8 cellular contexts compared by ENCODE assay signal in the genomic region with DNA sequence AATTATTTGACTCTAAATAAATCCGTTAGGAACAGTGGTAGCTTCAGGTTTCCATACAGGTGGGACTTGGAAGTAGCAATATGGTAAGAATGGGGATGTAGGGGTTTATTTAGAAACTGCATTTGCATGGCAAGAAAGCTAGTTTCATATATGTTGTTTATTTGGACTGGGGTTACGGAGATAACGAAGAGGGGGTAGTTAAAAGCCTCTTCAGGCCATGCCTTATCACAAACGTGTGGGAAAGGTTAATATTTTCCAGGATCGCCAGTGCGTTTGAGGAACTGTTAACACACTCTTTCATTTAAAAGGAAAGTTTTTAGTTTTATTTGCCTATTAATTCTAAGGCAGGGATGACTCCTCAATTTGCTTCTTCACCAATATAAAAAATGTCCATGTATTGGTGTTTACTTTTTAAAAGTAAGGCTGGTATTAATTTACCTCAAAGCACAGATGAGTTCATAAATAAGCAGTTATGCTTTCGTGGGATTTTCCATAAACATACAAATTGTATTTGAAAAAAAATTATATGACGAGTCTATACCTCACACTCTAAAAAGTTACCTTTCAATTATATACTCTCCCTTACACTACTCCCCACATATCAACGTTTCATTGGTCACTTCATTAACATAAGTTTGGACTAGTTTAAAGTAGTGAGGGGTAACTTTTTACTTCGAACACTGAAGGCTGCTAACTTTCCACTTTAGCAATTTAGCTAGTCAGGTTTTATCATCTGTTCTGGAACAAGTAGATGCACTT. TPM values are rescaled to one million over a fixed set of nuclear protein-coding genes. Genes with fewer than 3 reads are reported as not detected.
DNase-seq lines count a peak whose midpoint lies in the region; ATAC-seq and TF ChIP-seq lines count a peak whose summit lies in the region.

No MANE protein-coding gene starts in this region.

- 39 to 41% methylated on average over 10 of the region's 10 CpGs for WGBS in thyroid gland, 2 donors

- peak overlapping the region; percentile 99 for H3K4me3 Mint-ChIP-seq in activated CD4-positive, alpha-beta T cell treated with anti-CD3 and anti-CD28 coated beads, Interleukin-2, amount 10 ng/mL, durations not matched to agents 7 days and 5 days
- H3K4me3 Mint-ChIP-seq in activated naive CD8-positive, alpha-beta T cell treated with anti-CD3 and anti-CD28 coated beads, Interleukin-2, amount 50 U/mL, for 24 hours = peak overlapping the region; percentile 99

- H3K36me3 Mint-ChIP-seq in activated CD4-positive, alpha-beta T cell treated with anti-CD3 and anti-CD28 coated beads, Interleukin-2, amount 10 ng/mL, durations not matched to agents 7 days and 5 days (ENCODE audit: low read depth) = peaks cover 25% of the 10 kb centered on the region
- H3K36me3 Mint-ChIP-seq in activated naive CD8-positive, alpha-beta T cell treated with anti-CD3 and anti-CD28 coated beads, Interleukin-2, amount 50 U/mL, for 24 hours (ENCODE audit: low read depth) = peaks cover 21% of the 10 kb centered on the region

- CTCF ChIA-PET in activated CD4-positive, alpha-beta T cell treated with anti-CD3 and anti-CD28 coated beads, Interleukin-2, amount 10 ng/mL, durations not matched to agents 7 days and 5 days (lab: Charles Lee) = interaction anchor here (0.6 to 4.0 kb wide), 11 partner anchors 12 to 50 kb away, joined by 3 to 36 read pairs (median 6); a partner anchor contains a TSS

- no peaks in the 10 kb centered on the region for H3K27me3 ChIP-seq in thyroid gland

- H3K4me1 Mint-ChIP-seq in activated CD4-positive, alpha-beta T cell treated with anti-CD3 and anti-CD28 coated beads, Interleukin-2, amount 10 ng/mL, durations not matched to agents 7 days and 5 days = peaks cover 39% of the 10 kb centered on the region
- H3K4me1 Mint-ChIP-seq in activated naive CD8-positive, alpha-beta T cell treated with anti-CD3 and anti-CD28 coated beads, Interleukin-2, amount 50 U/mL, for 24 hours = peaks cover 28% of the 10 kb centered on the region

- H3K9me3 ChIP-seq in thyroid gland = no peaks in the 10 kb centered on the region

- no peak for DNase-seq in activated CD4-positive, alpha-beta T cell treated with anti-CD3 and anti-CD28 coated beads, Interleukin-2, amount 10 ng/mL, durations not matched to agents 7 days and 5 days
- DNase-seq in activated CD4-positive, alpha-beta T cell treated with anti-CD3 and anti-CD28 coated beads for 4 hours = no peak
- no peak for DNase-seq in activated naive CD8-positive, alpha-beta T cell treated with anti-CD3 and anti-CD28 coated beads, Interleukin-2, amount 50 U/mL, for 24 hours
- DNase-seq in left colon (no peak), thyroid gland (no peak), SW480 (ENCODE audit: low spot score) (no peak)
- DNase-seq in activated CD4-positive, CD25-positive, alpha-beta regulatory T cell treated with anti-CD3 and anti-CD28 coated beads, Interleukin-2, amount 50 U/mL, for 72 hours = no peak
- DNase-seq in stimulated activated CD4-positive, alpha-beta T cell treated with anti-CD3 and anti-CD28 coated beads, Interleukin-4, amount 100 ng/mL, for 4 hours = no peak

- TF ChIP-seq CTCF in thyroid gland (IDR thresholded peaks at IDR 0.05) = no peak

- H3K4me3 ChIP-seq in thyroid gland (replicated peaks in 1 of 3) = peak overlapping the region; percentile 47 to 83 (median 79)

- no peaks in the 10 kb centered on the region for H3K27me3 Mint-ChIP-seq in activated CD4-positive, alpha-beta T cell treated with anti-CD3 and anti-CD28 coated beads, Interleukin-2, amount 10 ng/mL, durations not matched to agents 7 days and 5 days
- no peaks in the 10 kb centered on the region for H3K27me3 Mint-ChIP-seq in activated naive CD8-positive, alpha-beta T cell treated with anti-CD3 and anti-CD28 coated beads, Interleukin-2, amount 50 U/mL, for 24 hours

- peaks cover 0 to 5% of the 10 kb centered on the region in 2 donors for H3K36me3 ChIP-seq in thyroid gland

- POLR2A ChIA-PET in activated CD4-positive, alpha-beta T cell treated with anti-CD3 and anti-CD28 coated beads, Interleukin-2, amount 10 ng/mL, durations not matched to agents 7 days and 5 days (lab: Charles Lee) = interaction anchor here (0.6 kb wide), 2 partner anchors 17 to 216 kb away, joined by 3 read pairs; no protein-coding TSS in a partner anchor

- H3K4me1 ChIP-seq in thyroid gland = peaks cover 17% of the 10 kb centered on the region in 2 donors

- peak overlapping the region; percentile 99 for H3K27ac Mint-ChIP-seq in activated CD4-positive, alpha-beta T cell treated with anti-CD3 and anti-CD28 coated beads, Interleukin-2, amount 10 ng/mL, durations not matched to agents 7 days and 5 days
- peak overlapping the region; percentile 98 for H3K27ac Mint-ChIP-seq in activated naive CD8-positive, alpha-beta T cell treated with anti-CD3 and anti-CD28 coated beads, Interleukin-2, amount 50 U/mL, for 24 hours

- H3K27ac ChIP-seq in thyroid gland = peak overlapping the region; percentile 80 to 88 (median 84)

- intact Hi-C loops in left colon (cut with DNase I, micrococcal nuclease) (no loop called here), thyroid gland (cut with DNase I) (loop anchor here (5.0 kb wide), 1 partner anchor 209 kb away; a partner anchor contains a TSS)

- no peak for TF ChIP-seq POLR2A in thyroid gland (IDR thresholded peaks at IDR 0.05)

- no peaks in the 10 kb centered on the region for H3K9me3 Mint-ChIP-seq in activated CD4-positive, alpha-beta T cell treated with anti-CD3 and anti-CD28 coated beads, Interleukin-2, amount 10 ng/mL, durations not matched to agents 7 days and 5 days
- no peaks in the 10 kb centered on the region for H3K9me3 Mint-ChIP-seq in activated naive CD8-positive, alpha-beta T cell treated with anti-CD3 and anti-CD28 coated beads, Interleukin-2, amount 50 U/mL, for 24 hours

- no peak for ATAC-seq in activated naive CD8-positive, alpha-beta T cell treated with anti-CD3 and anti-CD28 coated beads, Interleukin-2, amount 50 U/mL, for 24 hours
- ATAC-seq in left colon = peak; percentile 45

RNA-seq across cellular contexts. Expression of a gene that starts 0.8 kb away (rescaled TPM):
- total RNA-seq in activated CD4-positive, alpha-beta T cell treated with anti-CD3 and anti-CD28 coated beads, Interleukin-2, amount 10 ng/mL, durations not matched to agents 7 days and 5 days = 10 to 100 TPM; 23.3 to 23.8 TPM
- total RNA-seq in left colon (10 to 100 TPM; 13.3 to 16.0 TPM), thyroid gland (10 to 100 TPM; 26.8 to 66.8 (median 38.9) TPM)

RNA-seq across cellular contexts. Expression of a gene that starts 1.0 kb away (rescaled TPM):
- total RNA-seq in activated CD4-positive, alpha-beta T cell treated with anti-CD3 and anti-CD28 coated beads, Interleukin-2, amount 10 ng/mL, durations not matched to agents 7 days and 5 days = 10 to 100 TPM; 78.0 to 83.1 TPM
- 10 to 100 TPM; 80.2 to 85.2 TPM for total RNA-seq in left colon
- total RNA-seq in thyroid gland = 10 to 100 TPM; 41.5 to 68.2 (median 52.7) TPM

RNA-seq across cellular contexts. Expression of a gene that starts 20.0 kb away (rescaled TPM):
- 100 to 1,000 TPM; 123 to 127 TPM for total RNA-seq in activated CD4-positive, alpha-beta T cell treated with anti-CD3 and anti-CD28 coated beads, Interleukin-2, amount 10 ng/mL, durations not matched to agents 7 days and 5 days
- total RNA-seq in left colon (10 to 100 TPM; 58.5 to 59.0 TPM), thyroid gland (100 to 1,000 TPM in 1 of 4 donors, 10 to 100 TPM in 3; 64.1 to 102 (median 76.8) TPM)

RNA-seq across cellular contexts. Expression of a gene that starts 35.2 kb away (rescaled TPM):
- total RNA-seq in activated CD4-positive, alpha-beta T cell treated with anti-CD3 and anti-CD28 coated beads, Interleukin-2, amount 10 ng/mL, durations not matched to agents 7 days and 5 days = 10 to 100 TPM; 80.2 to 81.4 TPM
- 10 to 100 TPM; 24.2 to 28.9 TPM for total RNA-seq in left colon
- total RNA-seq in thyroid gland = 10 to 100 TPM; 70.7 to 83.1 (median 75.4) TPM

RNA-seq across cellular contexts. Expression of a gene that starts 50.2 kb away (rescaled TPM):
- 1 to 10 TPM; 1.9 to 2.2 TPM for total RNA-seq in activated CD4-positive, alpha-beta T cell treated with anti-CD3 and anti-CD28 coated beads, Interleukin-2, amount 10 ng/mL, durations not matched to agents 7 days and 5 days
- total RNA-seq in left colon (1 to 10 TPM; 1.1 to 3.8 TPM), thyroid gland (10 to 100 TPM; 21.9 to 24.6 (median 22.5) TPM)
